In the genomic region with DNA sequence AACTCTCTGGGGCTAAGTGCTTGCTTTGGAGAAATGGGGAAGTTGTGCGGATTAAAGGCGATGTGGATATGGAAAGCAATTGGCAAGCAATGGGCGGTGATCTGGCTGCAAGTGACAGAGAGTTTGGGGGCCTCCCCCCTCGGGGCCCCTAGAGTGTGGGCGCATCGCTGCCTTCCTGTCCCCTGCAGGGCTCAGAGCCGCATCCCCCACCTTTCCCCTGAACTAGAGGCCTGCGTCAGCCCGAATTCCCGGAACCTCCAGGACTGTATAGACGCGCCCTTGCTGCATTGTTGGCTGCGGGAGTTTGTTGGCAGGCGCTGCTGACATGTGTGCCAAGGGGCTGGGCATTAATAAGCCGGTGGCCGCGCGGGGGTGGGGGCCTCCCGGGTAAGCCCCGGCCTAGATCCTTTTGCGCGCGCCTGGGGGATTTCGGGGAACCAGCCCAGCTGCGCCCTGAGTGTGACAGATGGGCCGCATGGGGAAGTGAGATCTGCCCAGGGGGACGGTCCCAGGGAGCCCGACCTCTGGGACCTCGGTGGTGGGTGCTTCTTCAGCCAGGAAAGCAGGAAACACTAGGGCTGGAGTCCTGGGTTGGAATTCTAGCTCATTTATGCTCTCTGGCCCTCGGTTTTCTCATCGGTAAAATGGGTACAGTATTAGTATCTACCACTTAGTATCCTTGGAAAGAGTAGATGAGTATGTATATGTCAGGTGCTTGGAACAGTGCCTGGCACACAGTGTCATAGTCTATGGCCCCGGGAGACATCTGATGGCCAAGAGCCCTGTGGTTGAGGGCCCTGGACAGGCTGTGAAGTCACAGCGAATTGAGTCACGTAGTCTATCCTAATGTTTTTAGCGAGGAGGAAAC, we compare ENCODE assay signal across 8 cellular contexts. TPM values are rescaled to one million over a fixed set of nuclear protein-coding genes. Genes with fewer than 3 reads are reported as not detected.
A peak's percentile ranks its signal among the peaks of the same experiment; 100 is the strongest.
DNase-seq lines count a peak whose midpoint lies in the region; ATAC-seq and TF ChIP-seq lines count a peak whose summit lies in the region.

No MANE protein-coding gene starts in this region.

- H2BK15ac ChIP-seq in neuronal stem cell (ENCODE audit: low read length) = no peak overlapping the region

- H3K9me3 ChIP-seq in neuronal stem cell (replicated peaks in 1 of 2; ENCODE audit: control insufficient read depth in 2 of 2, insufficient read depth in 1 of 2, low read depth in 1 of 2, low read length in 2 of 2) = peaks cover 0 to 5% of the 10 kb centered on the region in 2 donors
- H3K9me3 ChIP-seq in thymus (ENCODE audit: control insufficient read depth) = no peaks in the 10 kb centered on the region

- H3K27ac ChIP-seq in HL-60 (replicated peaks) (peak overlapping the region; percentile 88), foreskin keratinocyte (no peak overlapping the region), neuronal stem cell (replicated peaks; ENCODE audit: low read length) (no peak overlapping the region), thymus (ENCODE audit: low read depth) (peak overlapping the region; percentile 74)

- peak; percentile 18 for ATAC-seq in foreskin keratinocyte

- H3K36me3 ChIP-seq in neuronal stem cell (replicated peaks in 1 of 2; ENCODE audit: control insufficient read depth in 2 of 2, insufficient read depth in 2 of 2, low read length in 2 of 2) = peaks cover 0 to 1% of the 10 kb centered on the region in 2 donors
- H3K36me3 ChIP-seq in thymus (ENCODE audit: control insufficient read depth, insufficient read depth) = no peaks in the 10 kb centered on the region

- H3K4me2 ChIP-seq in neuronal stem cell (ENCODE audit: insufficient read depth, low read length, poor library complexity, severe bottlenecking) = peak overlapping the region; percentile 78

- H3K27me3 ChIP-seq in HL-60 (ENCODE audit: insufficient read depth, poor library complexity, severe bottlenecking) (no peaks in the 10 kb centered on the region), foreskin keratinocyte (no peaks in the 10 kb centered on the region), neuronal stem cell (ENCODE audit: control insufficient read depth in 3 of 3, insufficient read depth in 3 of 3, low read depth in 1 of 3, low read length in 3 of 3) (peaks cover 0 to 2% (median 0%) of the 10 kb centered on the region in 3 experiments), thymus (ENCODE audit: control insufficient read depth, insufficient read depth) (no peaks in the 10 kb centered on the region)

- peak; percentile 55 for TF ChIP-seq POLR2A in GM19193 (IDR thresholded peaks at IDR 0.05; ENCODE audit: extremely low read depth, insufficient read depth, insufficient read length)

- H2BK120ac ChIP-seq in neuronal stem cell (ENCODE audit: low read depth, low read length) = no peak overlapping the region

- TF ChIP-seq CTCF in AG10803 (conservative IDR thresholded peaks at IDR 0.05; ENCODE audit: low read length) = no peak
- no peak for TF ChIP-seq CTCF in HL-60 (IDR thresholded peaks at IDR 0.05; ENCODE audit: insufficient read depth, low read length)
- no peak for TF ChIP-seq CTCF in foreskin keratinocyte (conservative IDR thresholded peaks at IDR 0.05)

- H2BK12ac ChIP-seq in neuronal stem cell (ENCODE audit: low read length) = no peak overlapping the region

- H4K8ac ChIP-seq in neuronal stem cell (ENCODE audit: low read depth, low read length) = no peak overlapping the region

- H3K4me1 ChIP-seq in foreskin keratinocyte = peaks cover 16% of the 10 kb centered on the region
- peaks cover 0 to 5% of the 10 kb centered on the region in 2 donors for H3K4me1 ChIP-seq in neuronal stem cell (ENCODE audit: control insufficient read depth in 2 of 2, insufficient read depth in 1 of 2, low read depth in 1 of 2, low read length in 2 of 2)
- peaks cover 8% of the 10 kb centered on the region for H3K4me1 ChIP-seq in thymus (ENCODE audit: control insufficient read depth, insufficient read depth, low read length)

- peaks cover 2% of the 10 kb centered on the region for H3K79me1 ChIP-seq in neuronal stem cell (ENCODE audit: low read depth, low read length)

- H2BK5ac ChIP-seq in neuronal stem cell (ENCODE audit: low read length) = peak overlapping the region; percentile 26

- no peak overlapping the region for H4K91ac ChIP-seq in neuronal stem cell (ENCODE audit: low read depth, low read length, poor library complexity)

- no peak overlapping the region for H3K4ac ChIP-seq in neuronal stem cell (ENCODE audit: low read length)

- H2AK5ac ChIP-seq in neuronal stem cell (ENCODE audit: low read depth, low read length) = peak overlapping the region; percentile 12

- H3K18ac ChIP-seq in neuronal stem cell (ENCODE audit: low read length) = peak overlapping the region; percentile 98

- no CpG with 5 or more reads among the region's 35 CpGs for WGBS in neuronal stem cell (ENCODE audit: extremely low coverage in 2 of 2, insufficient read length in 2 of 2, insufficient replicate concordance in 1 of 2), 2 donors
- 11% methylated on average over 35 of the region's 35 CpGs for WGBS in thymus

- H3K4me3 ChIP-seq in AG10803 (ENCODE audit: low read length) = peak overlapping the region; percentile 79
- peak overlapping the region; percentile 91 for H3K4me3 ChIP-seq in HL-60 (replicated peaks; ENCODE audit: insufficient read depth, low read length)
- peak overlapping the region; percentile 78 to 97 for H3K4me3 ChIP-seq in neuronal stem cell (ENCODE audit: low read length in 2 of 2)
- peak overlapping the region; percentile 70 for H3K4me3 ChIP-seq in thymus (ENCODE audit: low read length)

- peak overlapping the region; percentile 96 for H2AFZ ChIP-seq in neuronal stem cell (ENCODE audit: low read length)

- DNase-seq in AG10803 (ENCODE audit: low read depth) (peak; percentile 67), HL-60 (ENCODE audit: low read depth in 1 of 2, low spot score in 1 of 2) (peak in 1 of 2 experiments; percentile 77), RPMI8226 (peak; percentile 84), foreskin keratinocyte (peak in 1 of 2 donors; percentile 45), neuronal stem cell (ENCODE audit: low spot score) (no peak)
- DNase-seq in activated naive CD4-positive, alpha-beta T cell treated with Interleukin-2 at 50 U/mL for 16 hours = peak; percentile 75

- peak overlapping the region; percentile 98 for H3K9ac ChIP-seq in neuronal stem cell (ENCODE audit: low read depth, low read length, poor library complexity)

- peak overlapping the region; percentile 91 for H3K14ac ChIP-seq in neuronal stem cell (ENCODE audit: low read length)

- peak overlapping the region; percentile 90 for H3K23ac ChIP-seq in neuronal stem cell (ENCODE audit: low read depth, low read length, poor library complexity)

RNA-seq across cellular contexts. Expression of a gene that starts 1.0 kb away (rescaled TPM):
- 21.4 and 21.6 TPM in 2 replicates for total RNA-seq in foreskin keratinocyte
- 5.0 and 5.6 TPM in 2 replicates for polyA plus RNA-seq in foreskin keratinocyte
- polyA plus RNA-seq in neuronal stem cell (2013, experiment 1 of 2) = 6.4 TPM
- 7.4 TPM for polyA plus RNA-seq in neuronal stem cell (2013, experiment 2 of 2)
- 8.6 TPM for polyA plus RNA-seq in thymus

RNA-seq across cellular contexts. Expression of a gene that starts 44.8 kb away (rescaled TPM):
- not detected in 2 replicates for total RNA-seq in foreskin keratinocyte
- polyA plus RNA-seq in foreskin keratinocyte = not detected in 2 replicates
- 0.03 TPM for polyA plus RNA-seq in neuronal stem cell (2013, experiment 1 of 2)
- polyA plus RNA-seq in neuronal stem cell (2013, experiment 2 of 2) = 0.01 TPM
- 0.14 TPM for polyA plus RNA-seq in thymus

Comparison
In these comparisons a context has a peak if more than half of its experiments do, and no peak if none do; other contexts are left out.
1. H3K27ac ChIP-seq: peak in HL-60 (single experiment) and thymus (single experiment); none in foreskin keratinocyte (single experiment) and neuronal stem cell (single experiment).
2. Peak in every context shown above with its lines, with median percentiles within 50 percentile points of each other: H3K4me3 ChIP-seq.